Comparison of ENCODE assay signal across 8 cellular contexts in the genomic region with DNA sequence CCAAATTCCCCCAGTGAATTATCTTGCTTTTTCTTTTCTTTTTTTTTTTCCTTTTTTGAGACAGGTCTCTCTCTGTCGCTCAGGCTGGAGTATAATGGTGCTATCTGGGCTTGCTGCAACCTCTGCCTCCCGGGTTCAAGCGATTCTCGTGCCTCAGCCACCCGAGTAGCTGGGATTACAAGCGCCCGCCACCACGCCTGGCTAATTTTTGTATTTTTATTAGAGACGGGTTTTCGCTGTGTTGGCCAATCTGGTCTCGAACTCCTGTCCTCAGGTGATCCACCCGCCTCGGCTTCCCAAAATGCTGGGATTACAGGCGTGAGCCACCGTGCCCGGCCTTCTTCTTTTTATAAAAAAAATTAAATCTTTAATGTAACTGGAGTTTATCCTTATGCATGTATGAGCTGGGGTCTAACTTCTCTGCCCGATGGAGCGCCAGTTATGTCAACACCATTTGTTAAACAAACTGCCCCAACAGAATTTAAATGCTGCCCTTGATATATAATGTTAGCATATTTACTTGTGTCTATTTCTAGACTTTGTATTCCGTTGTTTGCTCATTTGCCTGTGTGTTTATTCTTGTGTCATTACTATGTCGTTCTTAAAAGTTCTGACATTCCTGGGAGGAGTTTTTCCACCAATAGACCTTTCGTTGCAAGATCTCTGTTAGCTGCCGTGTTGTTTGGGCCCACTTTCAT. TPM values are rescaled to one million over a fixed set of nuclear protein-coding genes. Genes with fewer than 3 reads are reported as not detected.
DNase-seq lines count a peak whose midpoint lies in the region; ATAC-seq, FAIRE-seq and TF ChIP-seq lines count a peak whose summit lies in the region.

No MANE protein-coding gene starts in this region.

- H4K8ac ChIP-seq in IMR-90 (ENCODE audit: low read depth in 2 of 2, low read length in 2 of 2) = peak overlapping the region; percentile 13 to 78; a peak in 3 of 4 replicates

- H3K56ac ChIP-seq in IMR-90 (ENCODE audit: extremely low read depth, insufficient read depth, low read length) = peak overlapping the region; percentile 83

- H3K4me1 ChIP-seq in IMR-90 (ENCODE audit: control insufficient read depth, insufficient read depth, low read length) (0 out of 2 replicates have a peak, but pooled peaks cover 7% of the 10 kb centered on the region), mononuclear cell (ENCODE audit: insufficient read depth, low read length) (peaks cover 26% of the 10 kb centered on the region)

- no peaks in the 10 kb centered on the region; the same call in 1 of the 2 replicates for H4K20me1 ChIP-seq in IMR-90 (ENCODE audit: insufficient read depth, low read length)

- H2BK20ac ChIP-seq in IMR-90 (ENCODE audit: low read depth, low read length) = no peak overlapping the region

- no peak overlapping the region for H2AK9ac ChIP-seq in IMR-90 (replicated peaks; ENCODE audit: low read depth, low read length, poor library complexity)

- FAIRE-seq in bronchial epithelial cell (lab: Jason Lieb, UNC) = no peak

- 0% methylated on average over 6 of the region's 22 CpGs; no CpG with 5 or more reads in 1 of the 2 experiments for WGBS in IMR-90 (ENCODE audit: extremely low coverage in 2 of 2, insufficient read length in 1 of 2), 2 experiments

- POLR2A ChIA-PET in IMR-90 (lab: Charles Lee; ENCODE audit: unreplicated experiment) = interaction anchor here (0.6 kb wide), 1 partner anchor 238 kb away, joined by 3 read pairs; no protein-coding TSS in a partner anchor

- in situ Hi-C loops in IMR-90 (cut with MboI; ENCODE audit: low sequenced_read_pairs) = no loop called here

- peak overlapping the region; percentile 91; the same call in 1 of the 2 replicates for H4K5ac ChIP-seq in IMR-90 (ENCODE audit: low read depth, low read length)

- CTCF ChIA-PET in IMR-90 (lab: Yijun Ruan, JAX) = no interaction called here

- no peak overlapping the region for H2BK120ac ChIP-seq in IMR-90 (ENCODE audit: low read depth, low read length)

- peak overlapping the region; percentile 55 for H3K9ac ChIP-seq in IMR-90 (ENCODE audit: low read depth, low read length)

- H3K36me3 ChIP-seq in GM06990 (ENCODE audit: control insufficient read depth, insufficient read depth, low read length) (peaks cover 11% of the 10 kb centered on the region), IMR-90 (ENCODE audit: control insufficient read depth, insufficient read depth, low read length) (no peaks in the 10 kb centered on the region; the same call in 1 of the 2 replicates), bronchial epithelial cell (ENCODE audit: control insufficient read depth, insufficient read depth, low read length) (no peaks in the 10 kb centered on the region)

- DNase-seq in GM06990 (ENCODE audit: extremely low read depth, insufficient read length) (no peak), IMR-90 (no peak), bronchial epithelial cell (ENCODE audit: low read depth) (no peak), NCI-H446 treated with DMSO at 0.1 percent for 48 hours (lab: John Stamatoyannopoulos, UW) (no peak), NCI-H226 (no peak), NCI-H146 (lab: John Stamatoyannopoulos, UW) (no peak)

- BruUV-seq in IMR-90 (replicated peaks; lab: Mats Ljungman, UMichigan) = no TSS peak

- ATAC-seq in IMR-90 (ENCODE audit: low read depth) (peak; percentile 50), HG03442 (IDR thresholded peaks at IDR 0.05; ENCODE audit: unreplicated experiment) (no peak)

- no peak for TF ChIP-seq CTCF in GM06990 (IDR thresholded peaks at IDR 0.05; ENCODE audit: insufficient read depth, low read length, poor library complexity, severe bottlenecking)
- no peak for TF ChIP-seq CTCF in IMR-90 (conservative IDR thresholded peaks at IDR 0.05; ENCODE audit: low read depth, low read length)
- TF ChIP-seq CTCF in bronchial epithelial cell (IDR thresholded peaks at IDR 0.05; ENCODE audit: insufficient read depth, low read length, severe bottlenecking) = no peak

- peaks cover 8% of the 10 kb centered on the region; the same call in 1 of the 2 replicates for H3K9me1 ChIP-seq in IMR-90 (ENCODE audit: insufficient read depth, low read length)

- no peak overlapping the region for H2AK5ac ChIP-seq in IMR-90 (ENCODE audit: low read depth, low read length)

- H4K91ac ChIP-seq in IMR-90 (ENCODE audit: insufficient read depth, low read depth, low read length) = no peak overlapping the region

- peaks cover 16 to 30% of the 10 kb centered on the region in 2 experiments for H3K79me1 ChIP-seq in IMR-90 (ENCODE audit: low read depth in 1 of 2, low read length in 2 of 2)

- peak overlapping the region; percentile 78 for H3K14ac ChIP-seq in IMR-90 (replicated peaks; ENCODE audit: low read depth, low read length)

- H3K9me3 ChIP-seq in IMR-90 (ENCODE audit: control insufficient read depth, insufficient read depth, low read length) (no peaks in the 10 kb centered on the region), mononuclear cell (ENCODE audit: low read depth, low read length) (no peaks in the 10 kb centered on the region)

- intact Hi-C loops in IMR-90 (cut with micrococcal nuclease) = loop anchor here (1.0 kb wide), 1 partner anchor 9 kb away; no protein-coding TSS in a partner anchor

- peak overlapping the region; percentile 93 for H2AFZ ChIP-seq in IMR-90 (replicated peaks; ENCODE audit: low read length, poor library complexity)

- no peak overlapping the region for H2BK15ac ChIP-seq in IMR-90 (ENCODE audit: low read depth, low read length)

- no peak for TF ChIP-seq POLR2A in IMR-90 (IDR thresholded peaks at IDR 0.05; ENCODE audit: low read depth, low read length)

- TF ChIP-seq RAD21 in IMR-90 (IDR thresholded peaks at IDR 0.05; ENCODE audit: low read length) = no peak

- H3K4ac ChIP-seq in IMR-90 (ENCODE audit: low read depth, low read length) = 0 out of 2 replicates have a peak overlapping the region, but pooled peaks have one; percentile 1

- H3K23ac ChIP-seq in IMR-90 (ENCODE audit: low read depth, low read length) = peak overlapping the region; percentile 1; the same call in 1 of the 2 replicates

- peak overlapping the region; percentile 79 for H3K4me2 ChIP-seq in IMR-90 (ENCODE audit: low read depth, low read length)

- H3K4me3 ChIP-seq in GM06990 (replicated peaks; ENCODE audit: low read depth, low read length) (peak overlapping the region; percentile 85), IMR-90 (ENCODE audit: insufficient read depth, low read depth, low read length) (peak overlapping the region; percentile 74), bronchial epithelial cell (ENCODE audit: low read depth, low read length) (peak overlapping the region; percentile 72), mononuclear cell (ENCODE audit: low read length) (peak overlapping the region; percentile 79)

- H3K27ac ChIP-seq in IMR-90 (ENCODE audit: insufficient read depth, low read length) = peak overlapping the region; percentile 49; the same call in 1 of the 2 replicates

- H3K27me3 ChIP-seq in GM06990 (replicated peaks; ENCODE audit: control insufficient read depth, insufficient read depth, low read length) = no peaks in the 10 kb centered on the region
- H3K27me3 ChIP-seq in IMR-90 (ENCODE audit: control insufficient read depth, insufficient read depth, low read length) = no peaks in the 10 kb centered on the region
- no peaks in the 10 kb centered on the region for H3K27me3 ChIP-seq in bronchial epithelial cell (ENCODE audit: control insufficient read depth, insufficient read depth, low read length)
- H3K27me3 ChIP-seq in mononuclear cell (ENCODE audit: insufficient read depth, low read length) = no peaks in the 10 kb centered on the region

- H3K18ac ChIP-seq in IMR-90 (ENCODE audit: low read depth, low read length) = no peak overlapping the region; the same call in 1 of the 2 replicates

- peak overlapping the region; percentile 67 for H2BK5ac ChIP-seq in IMR-90 (ENCODE audit: low read depth, low read length, poor library complexity, severe bottlenecking)

- dilution Hi-C loops in IMR-90 (cut with HindIII; ENCODE audit: low sequenced_read_pairs, unreplicated experiment) = no loop called here

TF ChIP-seq in IMR-90, 13 proteins besides CTCF, POLR2A, EP300 and RAD21:
- peak; percentile 6; the same call in 1 of the 2 replicates for TF ChIP-seq BHLHE40 (IDR thresholded peaks at IDR 0.05; ENCODE audit: low read depth, low read length)
- TF ChIP-seq RFX5 (IDR thresholded peaks at IDR 0.05; ENCODE audit: low read depth, low read length) = no peak
TF ChIP-seq in IMR-90: peak in this region for 1.

RNA-seq across cellular contexts. Expression of gene AURKB, which starts 0.5 kb away (rescaled TPM):
- total RNA-seq in IMR-90 (2012; rRNA removed) (38.9 and 45.9 TPM in 2 replicates), bronchial epithelial cell (0.64 and 1.6 TPM in 2 replicates), mononuclear cell (1.5 TPM)
- 55.0 and 62.0 TPM in 2 replicates for polyA plus RNA-seq in IMR-90 (2012; rRNA removed)
- 22.6 and 51.7 TPM in 2 replicates for polyA plus RNA-seq in IMR-90 (2012; cell fraction: cytosol; rRNA removed)
- 150 and 182 TPM in 2 replicates for polyA plus RNA-seq in IMR-90 (2012; cell fraction: nucleus; rRNA removed; ENCODE audit: low replicate concordance)

RNA-seq across cellular contexts. Expression of gene BORCS6, which starts 20.9 kb away (rescaled TPM):
- total RNA-seq in IMR-90 (2012; rRNA removed) (2.7 and 3.1 TPM in 2 replicates), bronchial epithelial cell (6.5 and 6.8 TPM in 2 replicates), mononuclear cell (9.2 TPM)
- 3.3 and 4.3 TPM in 2 replicates for polyA plus RNA-seq in IMR-90 (2012; rRNA removed)
- 3.9 and 4.6 TPM in 2 replicates for polyA plus RNA-seq in IMR-90 (2012; cell fraction: cytosol; rRNA removed)
- 1.6 and 3.0 TPM in 2 replicates for polyA plus RNA-seq in IMR-90 (2012; cell fraction: nucleus; rRNA removed; ENCODE audit: low replicate concordance)

RNA-seq across cellular contexts. Expression of gene TMEM107, which starts 34.7 kb away (rescaled TPM):
- total RNA-seq in IMR-90 (2012; rRNA removed) (14.3 and 60.3 TPM in 2 replicates), bronchial epithelial cell (20.2 and 24.2 TPM in 2 replicates), mononuclear cell (221 TPM)
- polyA plus RNA-seq in IMR-90 (2012; rRNA removed) = 12.9 and 13.4 TPM in 2 replicates
- 5.7 and 11.7 TPM in 2 replicates for polyA plus RNA-seq in IMR-90 (2012; cell fraction: cytosol; rRNA removed)
- 8.7 and 10.5 TPM in 2 replicates for polyA plus RNA-seq in IMR-90 (2012; cell fraction: nucleus; rRNA removed; ENCODE audit: low replicate concordance)

RNA-seq across cellular contexts. Expression of gene CTC1, which starts 36.9 kb away (rescaled TPM):
- total RNA-seq in IMR-90 (2012; rRNA removed) (1.1 and 1.8 TPM in 2 replicates), bronchial epithelial cell (2.9 and 5.6 TPM in 2 replicates), mononuclear cell (61.2 TPM)
- polyA plus RNA-seq in IMR-90 (2012; rRNA removed) = 6.1 and 9.0 TPM in 2 replicates
- polyA plus RNA-seq in IMR-90 (2012; cell fraction: cytosol; rRNA removed) = 1.7 and 4.9 TPM in 2 replicates
- 28.6 and 51.3 TPM in 2 replicates for polyA plus RNA-seq in IMR-90 (2012; cell fraction: nucleus; rRNA removed; ENCODE audit: low replicate concordance)

RNA-seq across cellular contexts. Expression of gene PFAS, which starts 38.2 kb away (rescaled TPM):
- total RNA-seq in IMR-90 (2012; rRNA removed) (22.2 and 26.2 TPM in 2 replicates), bronchial epithelial cell (5.8 and 9.5 TPM in 2 replicates), mononuclear cell (6.0 TPM)
- polyA plus RNA-seq in IMR-90 (2012; rRNA removed) = 20.5 and 20.7 TPM in 2 replicates
- polyA plus RNA-seq in IMR-90 (2012; cell fraction: cytosol; rRNA removed) = 10.2 and 12.6 TPM in 2 replicates
- 74.8 and 108 TPM in 2 replicates for polyA plus RNA-seq in IMR-90 (2012; cell fraction: nucleus; rRNA removed; ENCODE audit: low replicate concordance)

Comparison
In these comparisons a context has a peak if more than half of its experiments do, and no peak if none do; other contexts are left out.
1. RNA of gene AURKB, which starts 0.5 kb away (total RNA-seq): 38.9 to 45.9 TPM in IMR-90; 0.64 to 1.6 TPM in bronchial epithelial cell and 1.5 TPM in mononuclear cell (single experiment); every median in the first group is over 10 times any median in the second.
2. Peak in every context shown above with its lines, with median percentiles within 50 percentile points of each other: H3K4me3 ChIP-seq.